ENCODE assay signal across 22 cellular contexts in the genomic region with DNA sequence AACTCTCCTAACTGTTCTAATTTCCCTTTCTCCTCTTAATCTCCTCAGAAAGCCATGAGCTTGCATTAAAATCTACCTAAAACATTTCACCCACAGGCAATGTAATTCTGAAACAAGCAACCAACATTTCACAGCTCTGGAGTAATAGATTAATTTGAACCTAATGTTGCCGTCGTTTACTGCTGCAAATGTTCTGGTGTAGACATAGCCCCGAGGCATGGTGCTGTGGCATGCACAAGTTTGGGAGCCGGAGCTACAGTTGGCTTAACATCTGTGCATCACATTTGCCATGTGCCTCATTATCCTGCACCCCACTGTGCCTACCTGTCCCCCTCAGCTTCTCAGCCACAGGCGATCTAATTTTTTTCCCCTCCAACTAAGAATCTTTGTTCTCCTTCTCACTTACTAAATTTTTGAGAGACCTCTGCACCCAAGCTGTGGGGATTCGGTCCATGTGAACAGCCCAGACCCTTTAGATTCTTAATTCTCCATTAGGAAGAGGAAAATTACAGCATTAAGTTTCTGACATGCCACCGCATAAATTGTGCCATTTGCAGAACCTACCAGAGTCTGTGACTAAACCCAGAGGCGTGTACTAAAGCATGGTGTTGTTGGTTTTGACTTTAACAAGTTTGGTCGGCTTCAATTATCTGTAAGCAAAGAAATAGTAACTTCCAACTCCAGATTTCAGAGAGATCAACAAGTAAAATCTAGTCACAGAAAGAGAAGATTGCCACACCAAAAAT.
DNase-seq lines count a peak whose midpoint lies in the region; ATAC-seq, FAIRE-seq and TF ChIP-seq lines count a peak whose summit lies in the region.
"Had no signal": no experiment of that assay in that cellular context is flagged by ENCODE, and none has a peak within 500 bp of the region (broad histone marks: within the 10 kb centered on the region; RNA-seq: fewer than 3 reads in every experiment).

No MANE protein-coding gene starts in this region.

- TF ChIP-seq CTCF in 22Rv1 (IDR thresholded peaks at IDR 0.05), result no peak
- no peak for TF ChIP-seq CTCF in H1 (IDR thresholded peaks at IDR 0.05; ENCODE audit: control extremely low read depth in 1 of 3, insufficient read depth in 1 of 3, low read depth in 1 of 3, low read length in 3 of 3)
- TF ChIP-seq CTCF in HepG2 (CRISPR knock-in tag; IDR thresholded peaks at IDR 0.05), result no peak

- no peak overlapping the region for H4K5ac ChIP-seq in H1 (ENCODE audit: insufficient read length, low read depth, low read length)

- H2BK15ac ChIP-seq in H1 (ENCODE audit: low read length), result no peak overlapping the region

- peaks cover 2% of the 10 kb centered on the region for H3K4me1 Mint-ChIP-seq in activated naive CD8-positive, alpha-beta T cell treated with anti-CD3 and anti-CD28 coated beads, Interleukin-2, amount 50 U/mL, for 24 hours

- H3K9me3 ChIP-seq in H1 (ENCODE audit: insufficient read depth in 2 of 2, low read depth in 1 of 2, low read length in 1 of 2) (no peaks in the 10 kb centered on the region), mesodermal cell (ENCODE audit: control insufficient read depth, low read length) (no peaks in the 10 kb centered on the region), HepG2 (ENCODE audit: low read length) (no peaks in the 10 kb centered on the region)
- H3K9me3 ChIP-seq: heart right ventricle had no signal

- H3K23me2 ChIP-seq in H1 (ENCODE audit: low read depth, low read length), result no peaks in the 10 kb centered on the region

- H3K9me3 Mint-ChIP-seq in activated naive CD8-positive, alpha-beta T cell treated with anti-CD3 and anti-CD28 coated beads, Interleukin-2, amount 50 U/mL, for 24 hours, result no peaks in the 10 kb centered on the region
- H3K9me3 Mint-ChIP-seq: activated T-helper 1 cell treated with anti-CD3 and anti-CD28 coated beads, Interleukin-12 subunit alpha, Interleukin-12 subunit beta, Interleukin-2, Interleukin-4 antibody, amounts not matched to agents 30 ng/mL and 10 ng/mL and 1 ng/mL, durations not matched to agents 14 hours and 24 hours and 36 hours; stimulated activated naive CD8-positive, alpha-beta T cell treated with anti-CD3 and anti-CD28 coated beads, Interleukin-15, amount 100 ng/mL, for 72 hours had no signal

- H3K4ac ChIP-seq in H1 (replicated peaks; ENCODE audit: insufficient read length, low read depth, low read length), result no peak overlapping the region

- H2AK5ac ChIP-seq in H1 (ENCODE audit: low read depth, low read length), result no peak overlapping the region

- H3K4me2 ChIP-seq in H1 (ENCODE audit: insufficient read depth in 1 of 2, low read depth in 2 of 2, low read length in 2 of 2) (peak overlapping the region in 1 of 2 experiments; percentile 21; a peak in 1 of 4 replicates), HepG2 (ENCODE audit: low read depth, low read length) (no peak overlapping the region)

- peak overlapping the region; percentile 56 for H3K27ac ChIP-seq in 22Rv1
- no peak overlapping the region for H3K27ac ChIP-seq in H1 (ENCODE audit: low read depth, low read length)
- H3K27ac ChIP-seq in mesodermal cell (ENCODE audit: low read depth, low read length, severe bottlenecking), result peak overlapping the region; percentile 97
- H3K27ac ChIP-seq in HepG2 (ENCODE audit: extremely low read length, insufficient read depth, low read length), result no peak overlapping the region
- H3K27ac ChIP-seq: RWPE1 had no signal

- TF ChIP-seq POLR2A in H54 (IDR thresholded peaks at IDR 0.05; ENCODE audit: low read depth, low read length) (no peak), H1 (IDR thresholded peaks at IDR 0.05; ENCODE audit: control extremely low read depth in 1 of 2, low read depth in 2 of 2, low read length in 2 of 2) (no peak), HepG2 (IDR thresholded peaks at IDR 0.05; ENCODE audit: insufficient read depth in 1 of 2, low read depth in 2 of 2, low read length in 2 of 2) (no peak)

- H2AFZ ChIP-seq in H1 (ENCODE audit: low read length) (0 out of 2 replicates have a peak overlapping the region, but pooled peaks have one; percentile 17), HepG2 (ENCODE audit: low read length) (no peak overlapping the region)

- no peak overlapping the region; the same call in 1 of the 2 replicates for H2BK12ac ChIP-seq in H1 (ENCODE audit: low read depth, low read length)

- no peak overlapping the region for H3K4me3 ChIP-seq in H1 (ENCODE audit: extremely low read depth in 1 of 4, insufficient read depth in 2 of 4, low read depth in 3 of 4, low read length in 4 of 4)
- H3K4me3 ChIP-seq in mesodermal cell (ENCODE audit: extremely low read depth, insufficient read depth, low read length, poor library complexity, severe bottlenecking), result no peak overlapping the region
- no peak overlapping the region for H3K4me3 ChIP-seq in HepG2 (replicated peaks in 1 of 3; ENCODE audit: insufficient read depth in 1 of 3, low read depth in 2 of 3, low read length in 3 of 3)

- H2BK20ac ChIP-seq in H1 (ENCODE audit: low read length), result no peak overlapping the region

- H3K79me1 ChIP-seq in H1 (ENCODE audit: low read depth, low read length), result no peaks in the 10 kb centered on the region

- H3K14ac ChIP-seq in H1 (ENCODE audit: insufficient read length), result no peak overlapping the region

- FAIRE-seq in H54 (lab: Jason Lieb, UNC) (peak; percentile 53), H1 (lab: Jason Lieb, UNC) (no peak), HepG2 (lab: Jason Lieb, UNC) (no peak)

- no peak overlapping the region for H2BK120ac ChIP-seq in H1 (replicated peaks; ENCODE audit: low read depth, low read length)

- peaks cover 0 to 21% (median 7%) of the 10 kb centered on the region in 4 experiments; a peak in 3 of 7 replicates for H3K4me1 ChIP-seq in H1 (replicated peaks in 1 of 4; ENCODE audit: control insufficient read depth in 3 of 4, insufficient read depth in 4 of 4, low read length in 3 of 4)
- peaks cover 36% of the 10 kb centered on the region for H3K4me1 ChIP-seq in mesodermal cell (ENCODE audit: control insufficient read depth, insufficient read depth, low read length, poor library complexity, severe bottlenecking)
- no peaks in the 10 kb centered on the region for H3K4me1 ChIP-seq in HepG2 (ENCODE audit: insufficient read depth, low read length)

- intact Hi-C loops in HepG2 (cut with micrococcal nuclease; ENCODE audit: unreplicated experiment), result no loop called here

- DNase-seq in H54 (ENCODE audit: insufficient read length, low spot score) (no peak), H1 (ENCODE audit: low read depth in 1 of 2, low spot score in 2 of 2) (no peak), NCI-H146 treated with DMSO at 0.1 percent for 48 hours (lab: John Stamatoyannopoulos, UW; ENCODE audit: unreplicated experiment) (no peak), T-helper 2 cell (no peak), HepG2 (ENCODE audit: low spot score) (no peak)
- no peak for DNase-seq in activated naive CD8-positive, alpha-beta T cell treated with anti-CD3 and anti-CD28 coated beads, Interleukin-2, amount 50 U/mL, for 24 hours
- DNase-seq: activated CD4-positive, CD25-positive, alpha-beta regulatory T cell; CD8-positive, alpha-beta T cell; heart right ventricle; KBM-7; kidney glomerular epithelial cell; NCI-H1092; NCI-H2171 treated with DMSO at 0.1 percent for 48 hours; nucleus accumbens; stimulated activated CD4-positive, alpha-beta T cell treated with anti-CD3 and anti-CD28 coated beads, Interleukin-1b, Interleukin-23, amount 100 ng/mL, for 48 hours; stimulated activated naive CD8-positive, alpha-beta T cell treated with anti-CD3 and anti-CD28 coated beads, Interleukin-15, amount 100 ng/mL, for 72 hours; T-cell had no signal

- no peak for TF ChIP-seq RAD21 in H1 (IDR thresholded peaks at IDR 0.05 in 1 of 2, conservative IDR thresholded peaks at IDR 0.05 in 1 of 2; ENCODE audit: low read depth in 2 of 2, low read length in 2 of 2)
- TF ChIP-seq RAD21 in HepG2 (CRISPR knock-in tag; IDR thresholded peaks at IDR 0.05), result no peak

- no peak overlapping the region for H3K27ac Mint-ChIP-seq in activated naive CD8-positive, alpha-beta T cell treated with anti-CD3 and anti-CD28 coated beads, Interleukin-2, amount 50 U/mL, for 24 hours
- H3K27ac Mint-ChIP-seq: activated T-helper 1 cell treated with anti-CD3 and anti-CD28 coated beads, Interleukin-12 subunit alpha, Interleukin-12 subunit beta, Interleukin-2, Interleukin-4 antibody, amounts not matched to agents 30 ng/mL and 10 ng/mL and 1 ng/mL, durations not matched to agents 14 hours and 24 hours and 36 hours; CD8-positive, alpha-beta T cell; stimulated activated naive CD8-positive, alpha-beta T cell treated with anti-CD3 and anti-CD28 coated beads, Interleukin-15, amount 100 ng/mL, for 72 hours; T-cell had no signal

- H2BK5ac ChIP-seq in H1 (ENCODE audit: low read depth, low read length), result no peak overlapping the region

- no peak overlapping the region for H3K4me3 Mint-ChIP-seq in activated naive CD8-positive, alpha-beta T cell treated with anti-CD3 and anti-CD28 coated beads, Interleukin-2, amount 50 U/mL, for 24 hours
- H3K4me3 Mint-ChIP-seq: activated T-helper 1 cell treated with anti-CD3 and anti-CD28 coated beads, Interleukin-12 subunit alpha, Interleukin-12 subunit beta, Interleukin-2, Interleukin-4 antibody, amounts not matched to agents 30 ng/mL and 10 ng/mL and 1 ng/mL, durations not matched to agents 14 hours and 24 hours and 36 hours; CD8-positive, alpha-beta T cell; stimulated activated naive CD8-positive, alpha-beta T cell treated with anti-CD3 and anti-CD28 coated beads, Interleukin-15, amount 100 ng/mL, for 72 hours; T-cell had no signal

- no peak for ATAC-seq in activated naive CD8-positive, alpha-beta T cell treated with anti-CD3 and anti-CD28 coated beads, Interleukin-2, amount 50 U/mL, for 24 hours
- no peak for ATAC-seq in HepG2
- ATAC-seq: CD8-positive, alpha-beta T cell; heart right ventricle; sciatic nerve; stimulated activated naive CD8-positive, alpha-beta T cell treated with anti-CD3 and anti-CD28 coated beads, Interleukin-15, amount 100 ng/mL, for 72 hours; T-cell had no signal

- no peak overlapping the region for H3K56ac ChIP-seq in H1 (replicated peaks; ENCODE audit: insufficient read length, low read depth, low read length)

- no peaks in the 10 kb centered on the region for H4K20me1 ChIP-seq in H1 (replicated peaks in 1 of 2; ENCODE audit: control insufficient read depth in 1 of 2, insufficient read depth in 2 of 2, low read length in 2 of 2)
- H4K20me1 ChIP-seq in HepG2 (ENCODE audit: insufficient read depth, low read length), result no peaks in the 10 kb centered on the region

- no peak overlapping the region for H3K9ac ChIP-seq in H1 (replicated peaks in 1 of 4; ENCODE audit: extremely low read depth in 1 of 4, low read depth in 3 of 4, low read length in 3 of 4)
- no peak overlapping the region for H3K9ac ChIP-seq in HepG2 (ENCODE audit: insufficient read depth, low read depth, low read length)

- H4K91ac ChIP-seq in H1 (replicated peaks; ENCODE audit: insufficient read length, low read length), result no peak overlapping the region

- no peaks in the 10 kb centered on the region for H3K79me2 ChIP-seq in H1 (ENCODE audit: control insufficient read depth in 1 of 2, insufficient read depth in 2 of 2, low read length in 2 of 2)
- H3K79me2 ChIP-seq in HepG2 (ENCODE audit: insufficient read depth, low read length), result no peaks in the 10 kb centered on the region

- H3K18ac ChIP-seq in H1 (ENCODE audit: extremely low read depth, low read length), result no peak overlapping the region

- 74% methylated on average over 9 of the region's 9 CpGs; no CpG with 5 or more reads in 1 of the 2 experiments for WGBS in H1 (ENCODE audit: extremely low coverage in 1 of 2, insufficient coverage in 1 of 2, insufficient read length in 1 of 2, insufficient replicate concordance in 2 of 2, low coverage in 1 of 2, low lambda C conversion rate in 2 of 2, missing lambda C conversion rate in 1 of 2), 2 experiments
- WGBS in mesodermal cell (ENCODE audit: insufficient coverage in 2 of 2), 2 experiments, result 69 to 70% methylated on average over 6 to 7 of the region's 9 CpGs
- 50% methylated on average over 8 of the region's 9 CpGs for WGBS in HepG2 (ENCODE audit: low lambda C conversion rate)

- no peak overlapping the region for H4K8ac ChIP-seq in H1 (ENCODE audit: extremely low read depth, insufficient read depth, low read length)

- TF ChIP-seq EP300 in H1 (IDR thresholded peaks at IDR 0.05; ENCODE audit: borderline replicate concordance in 1 of 2, low read depth in 2 of 2, low read length in 2 of 2), result no peak
- no peak for TF ChIP-seq EP300 in HepG2 (IDR thresholded peaks at IDR 0.05; ENCODE audit: low read depth in 2 of 2, low read length in 2 of 2)
- TF ChIP-seq EP300 in HepG2 (CRISPR knock-in tag; IDR thresholded peaks at IDR 0.05; ENCODE audit: borderline replicate concordance), result no peak

- H3K36me3 Mint-ChIP-seq in activated naive CD8-positive, alpha-beta T cell treated with anti-CD3 and anti-CD28 coated beads, Interleukin-2, amount 50 U/mL, for 24 hours (ENCODE audit: low read depth), result no peaks in the 10 kb centered on the region
- H3K36me3 Mint-ChIP-seq: CD8-positive, alpha-beta T cell; T-cell had no signal

- CTCF ChIA-PET in H1 (lab: Charles Lee; ENCODE audit: partially characterized antibody) (interaction anchor here (1.1 to 1.9 kb wide), 3 partner anchors 26 to 95 kb away, joined by 4 to 6 read pairs (median 4); no protein-coding TSS in a partner anchor), HepG2 (lab: Yijun Ruan, JAX; ENCODE audit: low intra/inter-chr PET ratio, low total read pairs) (no interaction called here)

- in situ Hi-C loops in HepG2 (cut with HindIII; ENCODE audit: extremely low pct_ligation_motif_present, low pct_unique_long_range_greater_than_20kb), result no loop called here

- H3K36me3 ChIP-seq in H1 (ENCODE audit: control insufficient read depth in 2 of 4, insufficient read depth in 4 of 4, low read length in 3 of 4) (no peaks in the 10 kb centered on the region), mesodermal cell (ENCODE audit: control insufficient read depth, insufficient read depth, low read length) (no peaks in the 10 kb centered on the region), HepG2 (replicated peaks in 1 of 2; ENCODE audit: control insufficient read depth in 1 of 2, insufficient read depth in 2 of 2, low read length in 2 of 2) (no peaks in the 10 kb centered on the region)
- H3K36me3 ChIP-seq: heart right ventricle had no signal

- peaks cover 22% of the 10 kb centered on the region for H3K27me3 Mint-ChIP-seq in activated naive CD8-positive, alpha-beta T cell treated with anti-CD3 and anti-CD28 coated beads, Interleukin-2, amount 50 U/mL, for 24 hours

- H3K23ac ChIP-seq in H1 (ENCODE audit: insufficient read length), result peak overlapping the region; percentile 1

- H3K27me3 ChIP-seq in H1 (replicated peaks in 1 of 4; ENCODE audit: control insufficient read depth in 3 of 4, extremely low read depth in 1 of 4, insufficient read depth in 3 of 4, low read length in 3 of 4) (no peaks in the 10 kb centered on the region), HepG2 (ENCODE audit: control insufficient read depth in 1 of 2, insufficient read depth in 2 of 2, low read length in 2 of 2) (no peaks in the 10 kb centered on the region)

- no TSS peak for BruUV-seq in HepG2 (replicated peaks; lab: Mats Ljungman, UMichigan)

- POLR2A ChIA-PET in H1 (lab: Charles Lee; ENCODE audit: partially characterized antibody) (no interaction called here), HepG2 (lab: Yijun Ruan, JAX) (no interaction called here)

Comparison
In these comparisons a context has a peak if more than half of its experiments do, and no peak if none do; other contexts are left out.
1. H3K27ac ChIP-seq: peak in 22Rv1 (single experiment) and mesodermal cell (single experiment); none in H1 (single experiment) and HepG2 (single experiment).